Comparison of ENCODE assay signal across 13 cellular contexts in genomic region chr2:9984861-9985480, GRCh38. TPM values are rescaled to one million over a fixed set of nuclear protein-coding genes. Genes with fewer than 3 reads are reported as not detected.
DNase-seq lines count a peak whose midpoint lies in the region; ATAC-seq and TF ChIP-seq lines count a peak whose summit lies in the region.
"Had no signal": no experiment of that assay in that cellular context is flagged by ENCODE, and none has a peak within 500 bp of the region (broad histone marks: within the 10 kb centered on the region; RNA-seq: fewer than 3 reads in every experiment).

No MANE protein-coding gene starts in this region.

- peaks cover 12% of the 10 kb centered on the region for H3K4me1 Mint-ChIP-seq in activated T-cell treated with anti-CD3 and anti-CD28 coated beads, Interleukin-2, amount 50 U/mL, for 4 hours (ENCODE audit: low read depth)

- H3K79me2 ChIP-seq in fibroblast of lung (ENCODE audit: control insufficient read depth, insufficient read depth, low read length): no peaks in the 10 kb centered on the region

- no peaks in the 10 kb centered on the region for H4K20me1 ChIP-seq in fibroblast of lung (ENCODE audit: control insufficient read depth, extremely low read depth, insufficient read depth, low read length)

- no peaks in the 10 kb centered on the region for H3K9me3 ChIP-seq in fibroblast of lung (ENCODE audit: control insufficient read depth, insufficient read depth, low read depth, low read length)
- H3K9me3 ChIP-seq in psoas muscle: no peaks in the 10 kb centered on the region
- no peaks in the 10 kb centered on the region for H3K9me3 ChIP-seq in thyroid gland

- POLR2A ChIA-PET in AG04449 (lab: Yijun Ruan, JAX): interaction anchor here (0.6 to 1.6 kb wide), 3 partner anchors 9 to 63 kb away, joined by 3 to 4 read pairs (median 3); no protein-coding TSS in a partner anchor

- H3K36me3 ChIP-seq in fibroblast of lung (ENCODE audit: control insufficient read depth, insufficient read depth, low read length) (no peaks in the 10 kb centered on the region), psoas muscle (ENCODE audit: insufficient read depth in 1 of 2, low read depth in 1 of 2) (peaks cover 0 to 3% of the 10 kb centered on the region in 2 donors), thyroid gland (no peaks in the 10 kb centered on the region)

- H3K9me3 Mint-ChIP-seq in activated T-cell treated with anti-CD3 and anti-CD28 coated beads, Interleukin-2, amount 50 U/mL, for 4 hours: no peaks in the 10 kb centered on the region
- H3K9me3 Mint-ChIP-seq: activated T-cell treated with anti-CD3 and anti-CD28 coated beads, Interleukin-2, amount 50 U/mL, for 72 hours; IgD-negative memory B cell; nephron; T-helper 2 cell treated with Interferon-gamma antibody and Interleukin-4, amounts not matched to agents 5 μg/mL and 100 μg/mL, for 36 hours had no signal

- no peak overlapping the region for H2AFZ ChIP-seq in fibroblast of lung (ENCODE audit: low read length)

- no peak for ATAC-seq in psoas muscle
- ATAC-seq in activated T-cell treated with anti-CD3 and anti-CD28 coated beads, Interleukin-2, amount 50 U/mL, for 4 hours: no peak
- no peak for ATAC-seq in HG03108 (IDR thresholded peaks at IDR 0.05; ENCODE audit: unreplicated experiment)

- no peak overlapping the region for H3K4me3 ChIP-seq in AG04449 (ENCODE audit: low read depth, low read length)
- H3K4me3 ChIP-seq in fibroblast of lung (replicated peaks in 1 of 4; ENCODE audit: control extremely low read depth in 1 of 4, insufficient read depth in 1 of 4, low read depth in 3 of 4, low read length in 4 of 4): no peak overlapping the region
- H3K4me3 ChIP-seq in psoas muscle: no peak overlapping the region
- no peak overlapping the region for H3K4me3 ChIP-seq in thyroid gland (replicated peaks in 1 of 3)

- peak overlapping the region; percentile 8 for H3K4me2 ChIP-seq in fibroblast of lung (ENCODE audit: extremely low read depth, insufficient read depth, low read length)

- intact Hi-C loops in psoas muscle (cut with DNase I) (loop anchor here in 1 of 2 donors (2.0 to 10.0 kb wide), 3 partner anchors 42 to 450 kb away; no protein-coding TSS in a partner anchor), thyroid gland (cut with DNase I) (loop anchor here (5.0 to 10.0 kb wide), 2 partner anchors 62 to 180 kb away; no protein-coding TSS in a partner anchor)

- peaks cover 9% of the 10 kb centered on the region for H3K4me1 ChIP-seq in fibroblast of lung (ENCODE audit: control insufficient read depth, extremely low read depth, insufficient read depth, low read length)
- peaks cover 19% of the 10 kb centered on the region for H3K4me1 ChIP-seq in psoas muscle
- H3K4me1 ChIP-seq in thyroid gland: peaks cover 0 to 36% of the 10 kb centered on the region in 2 donors

- CTCF ChIA-PET in AG04449 (lab: Yijun Ruan, JAX): interaction anchor here (0.6 to 8.4 kb wide), 49 partner anchors 9 to 450 kb away, joined by 3 to 67 read pairs (median 4); partner anchors contain the start of gene TAF1B

- H3K27ac ChIP-seq in fibroblast of lung (ENCODE audit: insufficient read depth, low read length) (no peak overlapping the region), psoas muscle (peak overlapping the region; percentile 15), thyroid gland (peak overlapping the region in 1 of 3 donors; percentile 26)

- no peaks in the 10 kb centered on the region for H3K36me3 Mint-ChIP-seq in activated T-cell treated with anti-CD3 and anti-CD28 coated beads, Interleukin-2, amount 50 U/mL, for 4 hours (ENCODE audit: insufficient read depth)

- TF ChIP-seq CTCF in AG04449 (IDR thresholded peaks at IDR 0.05; ENCODE audit: insufficient read depth, low read length, missing control alignments) (no peak), fibroblast of lung (conservative IDR thresholded peaks at IDR 0.05 in 1 of 2, IDR thresholded peaks at IDR 0.05 in 1 of 2; ENCODE audit: low read depth in 1 of 2, low read length in 2 of 2) (no peak), psoas muscle (IDR thresholded peaks at IDR 0.05) (no peak), thyroid gland (IDR thresholded peaks at IDR 0.05) (no peak)

- WGBS in psoas muscle, 3 donors: 53 to 67% (median 64%) methylated on average over 6 of the region's 6 CpGs
- WGBS in thyroid gland, 2 donors: 85 to 88% methylated on average over 6 of the region's 6 CpGs

- H3K9ac ChIP-seq in fibroblast of lung (ENCODE audit: insufficient read depth, low read length): no peak overlapping the region

- H3K4me3 Mint-ChIP-seq in activated T-cell treated with anti-CD3 and anti-CD28 coated beads, Interleukin-2, amount 50 U/mL, for 4 hours: no peak overlapping the region
- H3K4me3 Mint-ChIP-seq: IgD-negative memory B cell; nephron; T-helper 2 cell treated with Interferon-gamma antibody and Interleukin-4, amounts not matched to agents 5 μg/mL and 100 μg/mL, for 36 hours had no signal

- TF ChIP-seq POLR2A in thyroid gland (IDR thresholded peaks at IDR 0.05): no peak

- DNase-seq in AG04449 (ENCODE audit: low read depth, low spot score): peak; percentile 65
- DNase-seq in M059J (ENCODE audit: low read depth): peak; percentile 34
- DNase-seq in fibroblast of lung (ENCODE audit: low read depth in 2 of 2): peak in 1 of 2 donors; percentile 90
- no peak for DNase-seq in psoas muscle
- no peak for DNase-seq in activated T-cell treated with anti-CD3 and anti-CD28 coated beads, Interleukin-2, amount 50 U/mL, for 4 hours
- DNase-seq in thyroid gland: no peak
- no peak for DNase-seq in germinal center (ENCODE audit: low spot score)
- DNase-seq: effector memory CD4-positive, alpha-beta T cell had no signal

- peaks cover 5% of the 10 kb centered on the region for H3K27me3 Mint-ChIP-seq in activated T-cell treated with anti-CD3 and anti-CD28 coated beads, Interleukin-2, amount 50 U/mL, for 4 hours (ENCODE audit: low read depth)

- H3K27me3 ChIP-seq in fibroblast of lung (ENCODE audit: control insufficient read depth, insufficient read depth, low read length): no peaks in the 10 kb centered on the region
- H3K27me3 ChIP-seq in psoas muscle (ENCODE audit: insufficient read depth in 3 of 3, low read length in 2 of 3): no peaks in the 10 kb centered on the region
- H3K27me3 ChIP-seq in thyroid gland: no peaks in the 10 kb centered on the region

RNA-seq across cellular contexts. Expression of gene GRHL1, which starts 33.5 kb away (rescaled TPM):
- total RNA-seq in M059J (2014; rRNA removed; shearing (Covaris generic)): 3.2 and 5.7 TPM in 2 replicates
- total RNA-seq in fibroblast of lung (0.77 and 0.99 TPM in 2 replicates), psoas muscle (1 to 10 TPM in 2 of 4 donors, under 1 TPM in 2; 0.53 to 1.2 (median 1.1) TPM), thyroid gland (10 to 100 TPM in 1 of 4 donors, 1 to 10 TPM in 3; 6.2 to 12.1 (median 8.2) TPM)
- polyA plus RNA-seq in fibroblast of lung (0.65 and 0.69 TPM in 2 replicates), psoas muscle (under 1 TPM; 0.38 to 0.63 (median 0.52) TPM)
- 0.41 and 0.62 TPM in 2 replicates for polyA plus RNA-seq in fibroblast of lung (2012)
- 0.22 TPM in 1 of 2 replicates, not detected in the other for polyA minus RNA-seq in fibroblast of lung (ENCODE audit: low replicate concordance)
- total RNA-seq in activated T-cell treated with anti-CD3 and anti-CD28 coated beads, Interleukin-2, amount 50 U/mL, for 4 hours: 1 to 10 TPM; 1.1 to 1.3 (median 1.1) TPM

RNA-seq across cellular contexts. Expression of gene KLF11, which starts 58.4 kb away (rescaled TPM):
- total RNA-seq in M059J (2014; rRNA removed; shearing (Covaris generic)): 9.6 and 10.4 TPM in 2 replicates
- 6.8 and 7.7 TPM in 2 replicates for total RNA-seq in fibroblast of lung
- 5.9 and 6.3 TPM in 2 replicates for polyA plus RNA-seq in fibroblast of lung
- 3.3 and 4.0 TPM in 2 replicates for polyA plus RNA-seq in fibroblast of lung (2012)
- polyA minus RNA-seq in fibroblast of lung (ENCODE audit: low replicate concordance): 26.0 and 26.9 TPM in 2 replicates
- total RNA-seq in psoas muscle: 10 to 100 TPM; 10.6 to 27.0 (median 17.3) TPM
- 10 to 100 TPM in 1 of 3 donors, 1 to 10 TPM in 2; 7.0 to 11.8 (median 9.6) TPM for polyA plus RNA-seq in psoas muscle
- 10 to 100 TPM in 1 of 3 donors, 1 to 10 TPM in 2; 5.2 to 10.2 (median 5.7) TPM for total RNA-seq in activated T-cell treated with anti-CD3 and anti-CD28 coated beads, Interleukin-2, amount 50 U/mL, for 4 hours
- total RNA-seq in thyroid gland: 10 to 100 TPM; 11.2 to 44.2 (median 23.7) TPM

Comparison
In these comparisons a context has a peak if more than half of its experiments do, and no peak if none do; other contexts are left out.
1. DNase-seq: peak in AG04449 (single experiment) and M059J (single experiment); none in psoas muscle (0 of 2), activated T-cell treated with anti-CD3 and anti-CD28 coated beads, Interleukin-2, amount 50 U/mL, for 4 hours (single experiment), thyroid gland (0 of 2) and germinal center (single experiment).